In genomic region chr9:75979362-75979761, GRCh38 we compare ENCODE assay signal across 10 cellular contexts.
DNase-seq lines count a peak whose midpoint lies in the region; ATAC-seq, FAIRE-seq and TF ChIP-seq lines count a peak whose summit lies in the region.
"Had no signal": no experiment of that assay in that cellular context is flagged by ENCODE, and none has a peak within 500 bp of the region (broad histone marks: within the 10 kb centered on the region; RNA-seq: fewer than 3 reads in every experiment).

No MANE protein-coding gene starts in this region.

- POLR2A ChIA-PET in A549 (lab: Yijun Ruan, JAX) = no interaction called here
- POLR2A ChIA-PET in GM10248 (lab: Yijun Ruan, JAX) = no interaction called here

- no peak for TF ChIP-seq EP300 in A549 (IDR thresholded peaks at IDR 0.05)

- peak; percentile 22 to 36; a peak in 2 of 5 replicates for TF ChIP-seq RAD21 in A549 (conservative IDR thresholded peaks at IDR 0.05 in 1 of 2, IDR thresholded peaks at IDR 0.05 in 1 of 2)

- H3K4me2 ChIP-seq in A549 = no peak overlapping the region

- TF ChIP-seq POLR2A in A549 (IDR thresholded peaks at IDR 0.05; ENCODE audit: low read length) = no peak
- no peak for TF ChIP-seq POLR2A in body of pancreas (IDR thresholded peaks at IDR 0.05)

- H3K27ac ChIP-seq in A549 (no peak overlapping the region), body of pancreas (no peak overlapping the region)

- intact Hi-C loops in body of pancreas (cut with DNase I) = no loop called here

- H3K9me3 ChIP-seq in A549 = no peaks in the 10 kb centered on the region
- H3K9me3 ChIP-seq in body of pancreas = no peaks in the 10 kb centered on the region
- H3K9me3 ChIP-seq: HAP-1 had no signal

- H3K4me3 ChIP-seq in A549 (no peak overlapping the region), fibroblast of mammary gland (ENCODE audit: control insufficient read depth, low read depth, low read length) (no peak overlapping the region), body of pancreas (no peak overlapping the region)
- H3K4me3 ChIP-seq: HAP-1 had no signal

- H3K36me3 ChIP-seq in body of pancreas (replicated peaks in 1 of 2; ENCODE audit: insufficient read depth in 1 of 2, low read depth in 2 of 2) = no peaks in the 10 kb centered on the region
- H3K36me3 ChIP-seq: HAP-1 had no signal

- CTCF ChIA-PET in A549 (lab: Yijun Ruan, JAX) (interaction anchor here (0.6 to 1.7 kb wide), 3 partner anchors 10 to 323 kb away, joined by 3 to 5 read pairs (median 3); no protein-coding TSS in a partner anchor), GM10248 (lab: Yijun Ruan, JAX) (interaction anchor here (0.7 to 2.7 kb wide), 4 partner anchors 10 to 328 kb away, joined by 3 to 9 read pairs (median 6); no protein-coding TSS in a partner anchor)

- FAIRE-seq in A549 (lab: Jason Lieb, UNC) = no peak

- DNase-seq in A549 (ENCODE audit: low read depth in 1 of 2, low spot score in 1 of 2) (peak; percentile 12 to 43), GM10248 (ENCODE audit: extremely low spot score) (no peak), NCI-H460 (ENCODE audit: extremely low read depth, low read depth) (peak; percentile 30), fibroblast of mammary gland (ENCODE audit: low read depth) (peak; percentile 16), body of pancreas (no peak), kidney glomerular epithelial cell (lab: John Stamatoyannopoulos, UW) (no peak)
- DNase-seq: erythroblast had no signal

- TF ChIP-seq CTCF in A549 (IDR thresholded peaks at IDR 0.05) (peak; percentile 20; the same call in 1 of the 3 replicates), GM10248 (IDR thresholded peaks at IDR 0.05; ENCODE audit: control extremely low read depth, extremely low read depth, low read depth, missing control alignments) (peak; percentile 20), fibroblast of mammary gland (conservative IDR thresholded peaks at IDR 0.05; ENCODE audit: control insufficient read depth, insufficient read depth, low read depth, low read length) (peak; percentile 37), body of pancreas (IDR thresholded peaks at IDR 0.05) (no peak)

- ATAC-seq in A549 (peak; percentile 30 to 81; a peak in 4 of 6 replicates), body of pancreas (no peak), GM19351 (IDR thresholded peaks at IDR 0.05; ENCODE audit: unreplicated experiment) (no peak), HG03565 (IDR thresholded peaks at IDR 0.05; ENCODE audit: unreplicated experiment) (no peak)

- H3K4me1 ChIP-seq in A549 (peaks cover 2% of the 10 kb centered on the region; the same call in 1 of the 3 replicates), body of pancreas (no peaks in the 10 kb centered on the region)
- H3K4me1 ChIP-seq: HAP-1 had no signal

- H3K27me3 ChIP-seq in body of pancreas = no peaks in the 10 kb centered on the region

- 5% methylated on average over 4 of the region's 4 CpGs for WGBS in A549 (ENCODE audit: missing lambda C conversion rate)
- 60 to 66% methylated on average over 4 of the region's 4 CpGs for WGBS in body of pancreas, 2 donors

TF ChIP-seq in A549, 52 proteins besides CTCF, POLR2A, EP300 and RAD21:
- TF ChIP-seq HOXB5 (CRISPR knock-in tag; IDR thresholded peaks at IDR 0.05) (no peak), HES2 (IDR thresholded peaks at IDR 0.05) (no peak), POLR2AphosphoS2 (conservative IDR thresholded peaks at IDR 0.05; ENCODE audit: low read length) (no peak), HDAC2 (IDR thresholded peaks at IDR 0.05) (no peak), MAX (IDR thresholded peaks at IDR 0.05) (no peak), ATOH8 (CRISPR knock-in tag; IDR thresholded peaks at IDR 0.05; ENCODE audit: low read depth) (no peak), SREBF2 (IDR thresholded peaks at IDR 0.05) (no peak), CBX2 (IDR thresholded peaks at IDR 0.05; ENCODE audit: borderline replicate concordance, low read depth) (no peak), HOXA7 (CRISPR knock-in tag; IDR thresholded peaks at IDR 0.05) (no peak), RCOR1 (IDR thresholded peaks at IDR 0.05; ENCODE audit: low read depth, low read length) (no peak)
TF ChIP-seq in A549: peak in this region for 0.

Comparison
In these comparisons a context has a peak if more than half of its experiments do, and no peak if none do; other contexts are left out.
1. ATAC-seq: peak in A549 (2 of 2); none in body of pancreas (single experiment), GM19351 (single experiment) and HG03565 (single experiment).
2. DNase-seq: peak in A549 (2 of 2), NCI-H460 (single experiment) and fibroblast of mammary gland (single experiment); none in GM10248 (single experiment), body of pancreas (0 of 4) and kidney glomerular epithelial cell (single experiment).
3. CTCF ChIP-seq: peak in A549 (single experiment), GM10248 (single experiment) and fibroblast of mammary gland (single experiment); none in body of pancreas (0 of 7).